23 cellular contexts compared by ENCODE assay signal in the genomic region with DNA sequence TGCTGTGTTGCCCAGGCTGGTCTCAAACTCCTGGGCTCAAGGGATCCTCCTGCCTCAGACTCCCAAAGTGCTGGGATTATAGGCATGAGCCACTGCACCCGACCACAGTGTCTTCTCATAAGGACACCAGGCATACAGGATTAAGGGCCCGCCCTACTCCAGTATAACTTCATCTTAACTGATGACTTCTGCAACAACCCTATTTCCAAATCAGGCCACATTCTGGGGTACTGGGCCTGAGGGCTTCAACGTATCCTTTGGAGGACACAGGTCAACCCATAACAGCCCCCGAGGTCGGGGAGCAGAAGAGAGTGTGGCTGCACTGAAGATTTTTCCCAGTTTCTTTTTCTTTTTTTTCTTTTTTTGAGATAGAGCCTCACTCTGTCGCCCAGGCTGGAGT. TPM values are rescaled to one million over a fixed set of nuclear protein-coding genes. Genes with fewer than 3 reads are reported as not detected.
"Had no signal": no experiment of that assay in that cellular context is flagged by ENCODE, and none has a peak within 500 bp of the region (broad histone marks: within the 10 kb centered on the region; RNA-seq: fewer than 3 reads in every experiment).

No MANE protein-coding gene starts in this region.

- H3K9me3 ChIP-seq: gastrocnemius medialis, left lung, thoracic aorta had no signal

- DNase-seq: activated B cell treated with CpG ODN at 0.5 μM for 24 hours; activated CD4-positive, alpha-beta T cell treated with anti-CD3 and anti-CD28 coated beads for 48 hours; activated naive CD4-positive, alpha-beta T cell treated with anti-CD3 and anti-CD28 coated beads for 36 hours; activated naive CD8-positive, alpha-beta T cell treated with anti-CD3 and anti-CD28 coated beads, Interleukin-2, amount 50 U/mL, for 24 hours; activated T-cell treated with anti-CD3 and anti-CD28 coated beads, Interleukin-2, amount 50 U/mL, for 4 hours; anterior cingulate cortex; caudate nucleus; gastrocnemius medialis; left lung; naive B cell; stimulated activated CD4-positive, alpha-beta T cell treated with anti-CD3 and anti-CD28 coated beads, Interleukin-4, amount 100 ng/mL, for 1 hour; T-helper 1 cell; T-helper 9 cell had no signal

- H3K27ac Mint-ChIP-seq: activated B cell treated with CpG ODN at 0.5 μM for 24 hours; brain; progenitor cell of endocrine pancreas; stimulated activated memory B cell treated with anti-CD40 and anti-IgM and Interleukin-4, amounts not matched to agents 10 μg/mL and 1 μg/mL and 100 μg/mL, for 72 hours had no signal

- H3K27me3 Mint-ChIP-seq: activated B cell treated with CpG ODN at 0.5 μM for 24 hours; activated naive CD8-positive, alpha-beta T cell treated with anti-CD3 and anti-CD28 coated beads, Interleukin-2, amount 50 U/mL, for 24 hours had no signal

- H3K4me3 Mint-ChIP-seq: activated B cell treated with CpG ODN at 0.5 μM for 24 hours; activated naive CD4-positive, alpha-beta T cell treated with anti-CD3 and anti-CD28 coated beads for 36 hours; activated naive CD8-positive, alpha-beta T cell treated with anti-CD3 and anti-CD28 coated beads, Interleukin-2, amount 50 U/mL, for 24 hours; activated T-cell treated with anti-CD3 and anti-CD28 coated beads, Interleukin-2, amount 50 U/mL, for 4 hours; brain; naive B cell; neural crest cell; stimulated activated memory B cell treated with anti-CD40 and anti-IgM and Interleukin-4, amounts not matched to agents 10 μg/mL and 1 μg/mL and 100 μg/mL, for 72 hours had no signal

- H3K4me3 ChIP-seq: gastrocnemius medialis, left lung, skin epidermis, thoracic aorta had no signal

- H3K9me3 Mint-ChIP-seq: activated B cell treated with CpG ODN at 0.5 μM for 24 hours; activated naive CD4-positive, alpha-beta T cell treated with anti-CD3 and anti-CD28 coated beads for 36 hours; activated naive CD8-positive, alpha-beta T cell treated with anti-CD3 and anti-CD28 coated beads, Interleukin-2, amount 50 U/mL, for 24 hours; activated T-cell treated with anti-CD3 and anti-CD28 coated beads, Interleukin-2, amount 50 U/mL, for 4 hours; naive B cell; neural crest cell; stimulated activated memory B cell treated with anti-CD40 and anti-IgM and Interleukin-4, amounts not matched to agents 10 μg/mL and 1 μg/mL and 100 μg/mL, for 72 hours had no signal

- H3K36me3 Mint-ChIP-seq: brain; stimulated activated memory B cell treated with anti-CD40 and anti-IgM and Interleukin-4, amounts not matched to agents 10 μg/mL and 1 μg/mL and 100 μg/mL, for 72 hours had no signal

- H3K4me1 Mint-ChIP-seq: brain had no signal

- H3K4me1 ChIP-seq: gastrocnemius medialis, left lung had no signal

- H3K36me3 ChIP-seq: gastrocnemius medialis, left lung, thoracic aorta had no signal

- H3K27ac ChIP-seq: gastrocnemius medialis, left lung, thoracic aorta had no signal

RNA-seq across cellular contexts. Expression of gene SUN5, which starts 39.7 kb away (rescaled TPM):
- total RNA-seq: activated B cell treated with CpG ODN at 0.5 μM for 24 hours; activated naive CD4-positive, alpha-beta T cell treated with anti-CD3 and anti-CD28 coated beads for 36 hours; activated T-cell treated with anti-CD3 and anti-CD28 coated beads, Interleukin-2, amount 50 U/mL, for 4 hours; gastrocnemius medialis; left lung; mononuclear cell; neural crest cell; omental fat pad; progenitor cell of endocrine pancreas; thoracic aorta had no signal
- polyA plus RNA-seq: esophagus, keratinocyte had no signal

RNA-seq across cellular contexts. Expression of gene BPIFB2, which starts 42.9 kb away (rescaled TPM):
- total RNA-seq: activated B cell treated with CpG ODN at 0.5 μM for 24 hours; activated naive CD4-positive, alpha-beta T cell treated with anti-CD3 and anti-CD28 coated beads for 36 hours; gastrocnemius medialis; mononuclear cell; neural crest cell; omental fat pad; progenitor cell of endocrine pancreas; thoracic aorta had no signal
- polyA plus RNA-seq: keratinocyte had no signal
